Comparison of ENCODE assay signal across 19 cellular contexts in genomic region chr1:216892581-216892980, GRCh38.
A peak's percentile ranks its signal among the peaks of the same experiment; 100 is the strongest.
DNase-seq lines count a peak whose midpoint lies in the region; ATAC-seq, FAIRE-seq and TF ChIP-seq lines count a peak whose summit lies in the region.
"Had no signal": no experiment of that assay in that cellular context is flagged by ENCODE, and none has a peak within 500 bp of the region (broad histone marks: within the 10 kb centered on the region; RNA-seq: fewer than 3 reads in every experiment).

No MANE protein-coding gene starts in this region.

- H3K9me3 Mint-ChIP-seq in Caco-2 (ENCODE audit: unreplicated experiment) (no peaks in the 10 kb centered on the region), H9 (no peaks in the 10 kb centered on the region)

- no peak overlapping the region for H2AFZ ChIP-seq in H9 (ENCODE audit: low read length)
- H2AFZ ChIP-seq in H1 (ENCODE audit: low read length), result peak overlapping the region; percentile 24; the same call in 1 of the 2 replicates
- H2AFZ ChIP-seq in GM23248, result no peak overlapping the region

- H3K4ac ChIP-seq in H9 (ENCODE audit: low read depth, low read length) (no peak overlapping the region), H1 (replicated peaks; ENCODE audit: insufficient read length, low read depth, low read length) (no peak overlapping the region)

- H3K9ac ChIP-seq in H9 (ENCODE audit: extremely low read depth, insufficient read length, low read length) (no peak overlapping the region), H1 (replicated peaks in 1 of 4; ENCODE audit: extremely low read depth in 1 of 4, low read depth in 3 of 4, low read length in 3 of 4) (no peak overlapping the region), GM23248 (no peak overlapping the region)

- no peak for FAIRE-seq in H1 (lab: Jason Lieb, UNC)
- FAIRE-seq in small intestine (lab: Jason Lieb, UNC), result no peak
- FAIRE-seq: G401.6 had no signal

- H3K79me1 ChIP-seq in H9 (ENCODE audit: insufficient read depth, low read depth, low read length, poor library complexity, severe bottlenecking) (no peaks in the 10 kb centered on the region), H1 (ENCODE audit: low read depth, low read length) (no peaks in the 10 kb centered on the region)

- H2BK20ac ChIP-seq in H9 (ENCODE audit: low read depth, low read length, poor library complexity, severe bottlenecking) (no peak overlapping the region), H1 (ENCODE audit: low read length) (no peak overlapping the region)

- H2BK12ac ChIP-seq in H9 (ENCODE audit: insufficient read length, low read depth, low read length) (no peak overlapping the region), H1 (ENCODE audit: low read depth, low read length) (no peak overlapping the region)

- H3K79me2 ChIP-seq in H9 (ENCODE audit: insufficient read depth, low read length) (no peaks in the 10 kb centered on the region), H1 (ENCODE audit: control insufficient read depth in 1 of 2, insufficient read depth in 2 of 2, low read length in 2 of 2) (no peaks in the 10 kb centered on the region), GM23248 (ENCODE audit: insufficient read depth) (no peaks in the 10 kb centered on the region)

- no peak for DNase-seq in Caco-2
- DNase-seq in H9, result no peak
- no peak for DNase-seq in H1 (ENCODE audit: low read depth in 1 of 2, low spot score in 2 of 2)
- peak; percentile 57 for DNase-seq in small intestine
- no peak for DNase-seq in AG20443 (ENCODE audit: low spot score)
- DNase-seq in GM23248, result no peak
- DNase-seq: CD4-positive, CD25-positive, alpha-beta regulatory T cell; H7; Karpas-422; NCI-H1417 treated with DMSO at 0.1 percent for 48 hours; NCI-H1930; NCI-H526 treated with DMSO at 0.1 percent for 48 hours; SIG-M5 had no signal

- H2AK5ac ChIP-seq in H9 (ENCODE audit: insufficient read length, low read length) (peak overlapping the region; percentile 83), H1 (ENCODE audit: low read depth, low read length) (no peak overlapping the region)

- BruUV-seq in Caco-2 (replicated peaks; lab: Mats Ljungman, UMichigan), result no TSS peak

- H3K4me2 ChIP-seq in H9 (ENCODE audit: insufficient read depth, insufficient read length, low read length) (no peak overlapping the region), H1 (ENCODE audit: insufficient read depth in 1 of 2, low read depth in 2 of 2, low read length in 2 of 2) (no peak overlapping the region), GM23248 (ENCODE audit: unreplicated experiment) (no peak overlapping the region)

- no peak for ATAC-seq in GM18505 (IDR thresholded peaks at IDR 0.05; ENCODE audit: unreplicated experiment)
- ATAC-seq: Panc1 had no signal

- H3K9me2 ChIP-seq in GM23248 (ENCODE audit: insufficient read depth), result no peaks in the 10 kb centered on the region

- POLR2A ChIA-PET in Caco-2 (lab: Charles Lee) (no interaction called here), H1 (lab: Charles Lee; ENCODE audit: partially characterized antibody) (no interaction called here)

- CTCF ChIA-PET in Caco-2 (lab: Charles Lee), result no interaction called here
- CTCF ChIA-PET in H1 (lab: Charles Lee; ENCODE audit: partially characterized antibody), result interaction anchor here (1.3 to 1.7 kb wide), 2 partner anchors 12 to 33 kb away, joined by 3 to 5 read pairs; no protein-coding TSS in a partner anchor

- H3K9me3 ChIP-seq in Caco-2, result no peaks in the 10 kb centered on the region
- H3K9me3 ChIP-seq in H9 (ENCODE audit: control insufficient read depth, low read depth, low read length), result no peaks in the 10 kb centered on the region
- no peaks in the 10 kb centered on the region for H3K9me3 ChIP-seq in H1 (ENCODE audit: insufficient read depth in 2 of 2, low read depth in 1 of 2, low read length in 1 of 2)
- no peaks in the 10 kb centered on the region for H3K9me3 ChIP-seq in small intestine (ENCODE audit: control insufficient read depth, low read depth)
- H3K9me3 ChIP-seq in GM23248 (ENCODE audit: low read depth), result no peaks in the 10 kb centered on the region

- H2BK120ac ChIP-seq in H9 (ENCODE audit: low read depth, low read length, poor library complexity, severe bottlenecking) (no peak overlapping the region), H1 (replicated peaks; ENCODE audit: low read depth, low read length) (no peak overlapping the region)

- H2BK15ac ChIP-seq in H9 (ENCODE audit: low read depth, low read length), result no peak overlapping the region
- H2BK15ac ChIP-seq in H1 (ENCODE audit: low read length), result no peak overlapping the region

- intact Hi-C loops in Caco-2 (cut with micrococcal nuclease; ENCODE audit: unreplicated experiment), result no loop called here

- TF ChIP-seq RAD21 in H1 (IDR thresholded peaks at IDR 0.05 in 1 of 2, conservative IDR thresholded peaks at IDR 0.05 in 1 of 2; ENCODE audit: low read depth in 2 of 2, low read length in 2 of 2), result no peak

- H3K27me3 ChIP-seq in Caco-2 (replicated peaks; ENCODE audit: control insufficient read depth, insufficient read depth, low read length) (no peaks in the 10 kb centered on the region), H9 (ENCODE audit: insufficient read depth, low read length) (no peaks in the 10 kb centered on the region), H1 (replicated peaks in 1 of 4; ENCODE audit: control insufficient read depth in 3 of 4, extremely low read depth in 1 of 4, insufficient read depth in 3 of 4, low read length in 3 of 4) (no peaks in the 10 kb centered on the region), small intestine (ENCODE audit: control insufficient read depth in 2 of 2, insufficient read depth in 2 of 2, low read length in 2 of 2) (no peaks in the 10 kb centered on the region), GM23248 (replicated peaks; ENCODE audit: insufficient read depth) (no peaks in the 10 kb centered on the region)

- H3K56ac ChIP-seq in H9 (ENCODE audit: insufficient read length, low read depth, low read length) (no peak overlapping the region), H1 (replicated peaks; ENCODE audit: insufficient read length, low read depth, low read length) (no peak overlapping the region)

- H3K23me2 ChIP-seq in H9 (ENCODE audit: insufficient read length, low read depth, low read length, poor library complexity, severe bottlenecking), result no peaks in the 10 kb centered on the region
- H3K23me2 ChIP-seq in H1 (ENCODE audit: low read depth, low read length), result no peaks in the 10 kb centered on the region

- H3K27ac Mint-ChIP-seq in Caco-2 (ENCODE audit: unreplicated experiment) (no peak overlapping the region), H9 (no peak overlapping the region)
- H3K27ac Mint-ChIP-seq: B cell; CD4-positive, CD25-positive, alpha-beta regulatory T cell had no signal

- no peak for TF ChIP-seq EP300 in H1 (IDR thresholded peaks at IDR 0.05; ENCODE audit: borderline replicate concordance in 1 of 2, low read depth in 2 of 2, low read length in 2 of 2)

- H3K27me3 Mint-ChIP-seq in Caco-2 (ENCODE audit: insufficient read depth, unreplicated experiment) (no peaks in the 10 kb centered on the region), H9 (ENCODE audit: low read depth) (no peaks in the 10 kb centered on the region)
- H3K27me3 Mint-ChIP-seq: B cell; CD4-positive, CD25-positive, alpha-beta regulatory T cell had no signal

- no peaks in the 10 kb centered on the region for H3K36me3 ChIP-seq in Caco-2 (ENCODE audit: control insufficient read depth, insufficient read depth, low read length)
- no peaks in the 10 kb centered on the region for H3K36me3 ChIP-seq in H1 (ENCODE audit: control insufficient read depth in 2 of 4, insufficient read depth in 4 of 4, low read length in 3 of 4)
- no peaks in the 10 kb centered on the region for H3K36me3 ChIP-seq in small intestine (ENCODE audit: control insufficient read depth in 2 of 2, insufficient read depth in 2 of 2, low read length in 2 of 2)
- H3K36me3 ChIP-seq in GM23248 (ENCODE audit: low read depth), result no peaks in the 10 kb centered on the region

- no peak overlapping the region for H3K27ac ChIP-seq in H9 (ENCODE audit: insufficient read length, low read depth, low read length)
- H3K27ac ChIP-seq in H1 (ENCODE audit: low read depth, low read length), result no peak overlapping the region
- H3K27ac ChIP-seq in small intestine (ENCODE audit: low read depth in 1 of 2, low read length in 1 of 2), result peak overlapping the region in 1 of 2 donors; percentile 1
- H3K27ac ChIP-seq in GM23248, result no peak overlapping the region
- H3K27ac ChIP-seq: RWPE1, SK-N-MC had no signal

- H4K8ac ChIP-seq in H9 (replicated peaks; ENCODE audit: insufficient read length, low read depth, low read length) (no peak overlapping the region), H1 (ENCODE audit: extremely low read depth, insufficient read depth, low read length) (no peak overlapping the region)

- H2BK5ac ChIP-seq in H9 (ENCODE audit: insufficient read length, low read length) (no peak overlapping the region), H1 (ENCODE audit: low read depth, low read length) (no peak overlapping the region)

- H3K14ac ChIP-seq in H9 (ENCODE audit: insufficient read depth, low read length) (no peak overlapping the region), H1 (ENCODE audit: insufficient read length) (no peak overlapping the region)

- H3F3A ChIP-seq in GM23248 (ENCODE audit: insufficient read depth), result no peaks in the 10 kb centered on the region

- no CpG with 5 or more reads among the region's 8 CpGs for WGBS in H9 (ENCODE audit: extremely low coverage, insufficient read length, low lambda C conversion rate)
- 92% methylated on average over 8 of the region's 8 CpGs; no CpG with 5 or more reads in 1 of the 2 experiments for WGBS in H1 (ENCODE audit: extremely low coverage in 1 of 2, insufficient coverage in 1 of 2, insufficient read length in 1 of 2, insufficient replicate concordance in 2 of 2, low coverage in 1 of 2, low lambda C conversion rate in 2 of 2, missing lambda C conversion rate in 1 of 2), 2 experiments
- 28 to 65% (median 40%) methylated on average over 8 of the region's 8 CpGs for WGBS in small intestine, 3 donors
- 49 to 52% methylated on average over 8 of the region's 8 CpGs for WGBS in GM23248 (ENCODE audit: low coverage in 1 of 2, low lambda C conversion rate in 2 of 2, missing lambda C conversion rate in 2 of 2), 2 experiments

- H3K18ac ChIP-seq in H9 (ENCODE audit: insufficient read length, low read depth, low read length) (no peak overlapping the region), H1 (ENCODE audit: extremely low read depth, low read length) (no peak overlapping the region)

- in situ Hi-C loops in GM23248 (cut with MboI), result no loop called here

- TF ChIP-seq POLR2A in H1 (IDR thresholded peaks at IDR 0.05; ENCODE audit: control extremely low read depth in 1 of 2, low read depth in 2 of 2, low read length in 2 of 2), result no peak
- no peak for TF ChIP-seq POLR2A in GM18505 (IDR thresholded peaks at IDR 0.05; ENCODE audit: borderline replicate concordance, extremely low read depth, insufficient read depth, insufficient read length)

- no peak overlapping the region for H4K91ac ChIP-seq in H9 (ENCODE audit: insufficient read length, low read depth, low read length)
- H4K91ac ChIP-seq in H1 (replicated peaks; ENCODE audit: insufficient read length, low read length), result no peak overlapping the region

- H3T11ph ChIP-seq in H9 (ENCODE audit: low read length), result no peak overlapping the region

- H3K4me3 Mint-ChIP-seq in Caco-2 (ENCODE audit: unreplicated experiment), result peak overlapping the region; percentile 2
- H3K4me3 Mint-ChIP-seq in H9, result no peak overlapping the region
- H3K4me3 Mint-ChIP-seq: B cell; CD4-positive, CD25-positive, alpha-beta regulatory T cell had no signal

- no peak for TF ChIP-seq CTCF in Caco-2 (IDR thresholded peaks at IDR 0.05; ENCODE audit: insufficient read depth in 1 of 2, low read depth in 1 of 2, low read length in 1 of 2, severe bottlenecking in 1 of 2, unreplicated experiment in 1 of 2)
- TF ChIP-seq CTCF in H9 (conservative IDR thresholded peaks at IDR 0.05), result no peak
- no peak for TF ChIP-seq CTCF in H1 (IDR thresholded peaks at IDR 0.05; ENCODE audit: control extremely low read depth in 1 of 3, insufficient read depth in 1 of 3, low read depth in 1 of 3, low read length in 3 of 3)

- no peaks in the 10 kb centered on the region for H3K36me3 Mint-ChIP-seq in Caco-2 (ENCODE audit: insufficient read depth, unreplicated experiment)
- H3K36me3 Mint-ChIP-seq in H9 (ENCODE audit: insufficient read depth in 1 of 3, low read depth in 3 of 3), result no peaks in the 10 kb centered on the region
- H3K36me3 Mint-ChIP-seq: CD4-positive, CD25-positive, alpha-beta regulatory T cell had no signal

- H4K20me1 ChIP-seq in H9 (ENCODE audit: control insufficient read depth, insufficient read depth, insufficient read length) (no peaks in the 10 kb centered on the region), H1 (replicated peaks in 1 of 2; ENCODE audit: control insufficient read depth in 1 of 2, insufficient read depth in 2 of 2, low read length in 2 of 2) (no peaks in the 10 kb centered on the region), GM23248 (ENCODE audit: insufficient read depth) (no peaks in the 10 kb centered on the region)

- peak overlapping the region; percentile 63 for H4K5ac ChIP-seq in H9 (ENCODE audit: insufficient read length, low read depth, low read length)
- no peak overlapping the region for H4K5ac ChIP-seq in H1 (ENCODE audit: insufficient read length, low read depth, low read length)

- H3K4me1 ChIP-seq in Caco-2 (peaks cover 17% of the 10 kb centered on the region), H9 (ENCODE audit: insufficient read depth, low read length) (0 out of 2 replicates have a peak, but pooled peaks cover 3% of the 10 kb centered on the region), H1 (replicated peaks in 1 of 4; ENCODE audit: control insufficient read depth in 3 of 4, insufficient read depth in 4 of 4, low read length in 3 of 4) (peaks cover 0 to 9% (median 7%) of the 10 kb centered on the region in 4 experiments; a peak in 3 of 7 replicates), small intestine (ENCODE audit: control insufficient read depth in 2 of 2, insufficient read depth in 1 of 2, low read depth in 1 of 2, low read length in 1 of 2) (peaks cover 0 to 2% of the 10 kb centered on the region in 2 donors), GM23248 (ENCODE audit: insufficient read depth) (no peaks in the 10 kb centered on the region)

- H3K23ac ChIP-seq in H9 (ENCODE audit: insufficient read length, low read depth, low read length) (no peak overlapping the region), H1 (ENCODE audit: insufficient read length) (no peak overlapping the region)

- H3K4me1 Mint-ChIP-seq in Caco-2 (ENCODE audit: low read depth, unreplicated experiment), result peaks cover 21% of the 10 kb centered on the region
- H3K4me1 Mint-ChIP-seq in H9, result peaks cover 6 to 8% of the 10 kb centered on the region in 2 experiments; a peak in 3 of 4 replicates
- H3K4me1 Mint-ChIP-seq: B cell; CD4-positive, CD25-positive, alpha-beta regulatory T cell had no signal

- H3K4me3 ChIP-seq in Caco-2 (ENCODE audit: low read depth, low read length) (no peak overlapping the region), H1 (ENCODE audit: extremely low read depth in 1 of 4, insufficient read depth in 2 of 4, low read depth in 3 of 4, low read length in 4 of 4) (no peak overlapping the region), small intestine (ENCODE audit: low read depth in 1 of 2, low read length in 2 of 2) (no peak overlapping the region), GM23248 (no peak overlapping the region)
- H3K4me3 ChIP-seq: SK-N-MC had no signal
